ENCODE assay signal across 17 cellular contexts in the genomic region with DNA sequence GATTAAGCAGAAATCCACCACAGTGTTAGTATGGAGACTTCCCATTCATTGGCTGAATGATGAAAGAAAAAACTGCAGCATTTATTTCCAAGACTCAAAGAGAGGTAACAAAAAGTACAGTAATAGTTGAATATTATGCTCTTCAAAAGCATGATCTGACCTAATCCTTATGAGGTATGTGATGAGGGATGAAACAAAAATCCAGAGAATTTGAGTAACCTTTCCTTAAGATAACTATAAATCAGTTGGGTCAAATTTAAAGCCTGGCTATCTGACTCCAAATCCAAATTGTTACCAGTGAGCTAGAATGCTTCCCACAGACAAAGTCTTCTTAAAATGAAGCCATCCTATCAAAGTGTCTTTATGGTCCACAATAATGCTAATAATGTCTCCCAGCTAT.
"Had no signal": no experiment of that assay in that cellular context is flagged by ENCODE, and none has a peak within 500 bp of the region (broad histone marks: within the 10 kb centered on the region; RNA-seq: fewer than 3 reads in every experiment).

No MANE protein-coding gene starts in this region.

- H3K4me1 ChIP-seq: adrenal gland, upper lobe of right lung had no signal

- H3K36me3 ChIP-seq: adrenal gland, thoracic aorta, upper lobe of right lung had no signal

- DNase-seq: activated B cell treated with CpG ODN at 0.5 μM for 24 hours; activated CD4-positive, alpha-beta T cell treated with anti-CD3 and anti-CD28 coated beads for 48 hours; activated CD8-positive, alpha-beta T cell treated with anti-CD3 and anti-CD28 coated beads for 36 hours; activated effector memory CD4-positive, alpha-beta T cell treated with anti-CD3 and anti-CD28 coated beads, Interleukin-2, amount 50 U/mL, for 16 hours; activated T-cell treated with anti-CD3 and anti-CD28 coated beads, Interleukin-2, amount 50 U/mL, for 48 hours; adrenal gland; foreskin keratinocyte; mesendoderm; nephron progenitor cell; occipital lobe; stimulated activated CD4-positive, alpha-beta T cell treated with anti-CD3 and anti-CD28 coated beads, Interleukin-1b, Interleukin-23, amount 100 ng/mL, for 48 hours; stomach; upper lobe of right lung had no signal

- ATAC-seq: activated CD8-positive, alpha-beta T cell treated with anti-CD3 and anti-CD28 coated beads for 36 hours; foreskin keratinocyte; sciatic nerve; upper lobe of right lung had no signal

- FAIRE-seq: TTC549 had no signal

- H3K27ac ChIP-seq: adrenal gland, coronary artery, foreskin keratinocyte, stomach, thoracic aorta, upper lobe of right lung had no signal

- H3K4me3 ChIP-seq: adrenal gland, coronary artery, stomach, thoracic aorta, upper lobe of right lung had no signal

- H3K27me3 ChIP-seq: adrenal gland, foreskin keratinocyte, stomach, upper lobe of right lung had no signal

- H3K9me3 ChIP-seq: adrenal gland, stomach, thoracic aorta, upper lobe of right lung had no signal
